ENCODE assay signal across 1 cellular context in genomic region chr17:19657182-19657581, GRCh38.
A peak's percentile ranks its signal among the peaks of the same experiment; 100 is the strongest.
TF ChIP-seq lines count a peak whose summit lies in the region.

No MANE protein-coding gene starts in this region.

TF ChIP-seq in HepG2, 621 proteins besides CTCF, POLR2A, EP300 and RAD21 (continues in another document):
- no peak for TF ChIP-seq BRD4 (CRISPR knock-in tag; IDR thresholded peaks at IDR 0.05)
- TF ChIP-seq SMAD9 (CRISPR knock-in tag; IDR thresholded peaks at IDR 0.05) = no peak
- peak; percentile 12; the same call in 1 of the 2 replicates for TF ChIP-seq ZNF687 (CRISPR knock-in tag; IDR thresholded peaks at IDR 0.05)
- TF ChIP-seq HOXA3 (CRISPR knock-in tag; IDR thresholded peaks at IDR 0.05) = 0 out of 2 replicates have a peak, but pooled peaks have one; percentile 15
- TF ChIP-seq AGO2 (optimal IDR thresholded peaks at IDR 0.05; ENCODE audit: low read depth, low read length) = no peak
- TF ChIP-seq SAP130 (CRISPR knock-in tag; IDR thresholded peaks at IDR 0.05; ENCODE audit: low read depth) = peak; percentile 44; the same call in 1 of the 2 replicates
- no peak for TF ChIP-seq ZNF670 (CRISPR knock-in tag; IDR thresholded peaks at IDR 0.05; ENCODE audit: borderline replicate concordance)
- TF ChIP-seq ATAD3A (CRISPR knock-in tag; IDR thresholded peaks at IDR 0.05) = no peak
- no peak for TF ChIP-seq HBP1 (CRISPR knock-in tag; IDR thresholded peaks at IDR 0.05; ENCODE audit: low read depth)
- no peak for TF ChIP-seq ZUFSP (CRISPR knock-in tag; IDR thresholded peaks at IDR 0.05; ENCODE audit: borderline replicate concordance)
- TF ChIP-seq HNF4A (CRISPR knock-in tag; IDR thresholded peaks at IDR 0.05) = peak; percentile 28; the same call in 1 of the 2 replicates
- peak; percentile 89; the same call in 1 of the 2 replicates for TF ChIP-seq ZBTB34 (CRISPR knock-in tag; IDR thresholded peaks at IDR 0.05)
- TF ChIP-seq GLMP (CRISPR knock-in tag; IDR thresholded peaks at IDR 0.05; ENCODE audit: borderline replicate concordance) = no peak
- TF ChIP-seq ZBTB7B (CRISPR knock-in tag; IDR thresholded peaks at IDR 0.05) = peak; percentile 37; the same call in 1 of the 2 replicates
- TF ChIP-seq ZNF782 (CRISPR knock-in tag; IDR thresholded peaks at IDR 0.05; ENCODE audit: borderline replicate concordance) = no peak
- TF ChIP-seq E2F1 (CRISPR knock-in tag; IDR thresholded peaks at IDR 0.05) = no peak
- no peak for TF ChIP-seq ZNF747 (CRISPR knock-in tag; IDR thresholded peaks at IDR 0.05; ENCODE audit: borderline replicate concordance)
- TF ChIP-seq CBX5 (CRISPR knock-in tag; IDR thresholded peaks at IDR 0.05; ENCODE audit: borderline replicate concordance) = no peak
- 0 out of 2 replicates have a peak, but pooled peaks have one; percentile 39 for TF ChIP-seq ELF3 (CRISPR knock-in tag; IDR thresholded peaks at IDR 0.05)
- no peak for TF ChIP-seq ZNF850 (CRISPR knock-in tag; conservative IDR thresholded peaks at IDR 0.05)
- no peak for TF ChIP-seq ZNF841 (CRISPR knock-in tag; IDR thresholded peaks at IDR 0.05; ENCODE audit: borderline replicate concordance)
- 0 out of 2 replicates have a peak, but pooled peaks have one; percentile 34 for TF ChIP-seq RCOR2 (CRISPR knock-in tag; IDR thresholded peaks at IDR 0.05)
- TF ChIP-seq SALL1 (CRISPR knock-in tag; IDR thresholded peaks at IDR 0.05) = peak; percentile 38
- no peak for TF ChIP-seq ZBTB44 (CRISPR knock-in tag; IDR thresholded peaks at IDR 0.05)
- peak; percentile 44; the same call in 1 of the 2 replicates for TF ChIP-seq HDAC2 (CRISPR knock-in tag; IDR thresholded peaks at IDR 0.05)
- TF ChIP-seq RBM22 (optimal IDR thresholded peaks at IDR 0.05; ENCODE audit: low read length) = peak; percentile 57
- no peak for TF ChIP-seq ZKSCAN1 (IDR thresholded peaks at IDR 0.05; ENCODE audit: low read length)
- TF ChIP-seq MED13 (CRISPR knock-in tag; IDR thresholded peaks at IDR 0.05) = no peak
- peak; percentile 35; the same call in 1 of the 2 replicates for TF ChIP-seq GATAD2A (CRISPR knock-in tag; IDR thresholded peaks at IDR 0.05)
- no peak for TF ChIP-seq ZNF33A (CRISPR knock-in tag; IDR thresholded peaks at IDR 0.05; ENCODE audit: borderline replicate concordance)
- no peak for TF ChIP-seq SOX13 (IDR thresholded peaks at IDR 0.05)
- 0 out of 4 replicates have a peak, but pooled peaks of 1 of the 2 experiments have one; percentile 21 for TF ChIP-seq SOX13 (CRISPR knock-in tag; conservative IDR thresholded peaks at IDR 0.05 in 1 of 2, IDR thresholded peaks at IDR 0.05 in 1 of 2)
- TF ChIP-seq ZMYM3 (CRISPR knock-in tag; IDR thresholded peaks at IDR 0.05) = peak; percentile 23; the same call in 1 of the 2 replicates
- TF ChIP-seq SKI (IDR thresholded peaks at IDR 0.05; ENCODE audit: partially characterized antibody) = no peak
- TF ChIP-seq SNAPC5 (CRISPR knock-in tag; IDR thresholded peaks at IDR 0.05; ENCODE audit: borderline replicate concordance) = no peak
- peak; percentile 81 for TF ChIP-seq TEAD3 (CRISPR knock-in tag; optimal IDR thresholded peaks at IDR 0.05; ENCODE audit: borderline replicate concordance)
- TF ChIP-seq BCL6 (CRISPR knock-in tag; IDR thresholded peaks at IDR 0.05) = 0 out of 2 replicates have a peak, but pooled peaks have one; percentile 8
- 0 out of 2 replicates have a peak, but pooled peaks have one; percentile 28 for TF ChIP-seq PAXIP1 (CRISPR knock-in tag; conservative IDR thresholded peaks at IDR 0.05)
- no peak for TF ChIP-seq MTF1 (CRISPR knock-in tag; IDR thresholded peaks at IDR 0.05)
